30 cellular contexts compared by ENCODE assay signal in the genomic region with DNA sequence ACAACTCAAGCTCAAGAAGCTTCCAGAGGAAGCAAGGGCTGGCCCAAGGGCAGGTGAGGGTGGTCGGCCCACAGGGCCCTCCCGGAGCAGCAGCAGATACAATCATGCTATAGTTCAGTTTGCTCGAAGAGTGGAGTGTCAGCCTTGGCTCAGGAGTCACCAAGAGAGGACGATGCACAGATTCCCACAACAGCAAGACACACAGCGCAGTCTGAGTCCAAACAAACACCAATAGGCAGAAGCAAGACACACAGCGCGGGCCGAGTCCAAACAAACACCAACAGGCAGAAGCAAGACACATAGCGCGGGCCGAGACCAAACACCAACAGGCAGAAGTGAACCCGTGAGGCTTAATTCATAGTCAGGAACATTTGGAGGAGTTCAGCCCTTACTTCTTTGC.
"Had no signal": no experiment of that assay in that cellular context is flagged by ENCODE, and none has a peak within 500 bp of the region (broad histone marks: within the 10 kb centered on the region; RNA-seq: fewer than 3 reads in every experiment).

No MANE protein-coding gene starts in this region.

- H3K4me3 ChIP-seq: heart right ventricle, hepatocyte, left ventricle myocardium inferior, lung, mucosa of descending colon, ovary, prostate gland, skin epidermis, suprapubic skin, thoracic aorta, tibial artery, upper lobe of right lung had no signal

- H3K36me3 ChIP-seq: heart right ventricle, left ventricle myocardium inferior, ovary, prostate gland, suprapubic skin, thoracic aorta, tibial artery, upper lobe of right lung had no signal

- H3K27me3 Mint-ChIP-seq: stimulated activated naive CD8-positive, alpha-beta T cell treated with anti-CD3 and anti-CD28 coated beads, Interleukin-15, Interleukin-2, amounts not matched to agents 100 ng/mL and 50 ng/mL, for 24 hours had no signal

- H3K4me3 Mint-ChIP-seq: naive thymus-derived CD4-positive, alpha-beta T cell; nephron; neural crest cell; stimulated activated effector memory CD8-positive, alpha-beta T cell treated with anti-CD3 and anti-CD28 coated beads, Interleukin-12 subunit alpha, Interleukin-12 subunit beta, amount 100 ng/mL, for 72 hours; stimulated activated naive CD8-positive, alpha-beta T cell treated with anti-CD3 and anti-CD28 coated beads, Interleukin-15, Interleukin-2, amounts not matched to agents 100 ng/mL and 50 ng/mL, for 24 hours had no signal

- H3K79me2 ChIP-seq: hepatocyte had no signal

- H3K27ac Mint-ChIP-seq: naive thymus-derived CD4-positive, alpha-beta T cell; nephron; stimulated activated effector memory CD8-positive, alpha-beta T cell treated with anti-CD3 and anti-CD28 coated beads, Interleukin-12 subunit alpha, Interleukin-12 subunit beta, amount 100 ng/mL, for 72 hours; stimulated activated naive CD8-positive, alpha-beta T cell treated with anti-CD3 and anti-CD28 coated beads, Interleukin-15, Interleukin-2, amounts not matched to agents 100 ng/mL and 50 ng/mL, for 24 hours had no signal

- H3K36me3 Mint-ChIP-seq: naive thymus-derived CD4-positive, alpha-beta T cell; stimulated activated effector memory CD8-positive, alpha-beta T cell treated with anti-CD3 and anti-CD28 coated beads, Interleukin-12 subunit alpha, Interleukin-12 subunit beta, amount 100 ng/mL, for 72 hours had no signal

- H2AFZ ChIP-seq: hepatocyte had no signal

- H3K4me1 Mint-ChIP-seq: naive thymus-derived CD4-positive, alpha-beta T cell; nephron; stimulated activated effector memory CD8-positive, alpha-beta T cell treated with anti-CD3 and anti-CD28 coated beads, Interleukin-12 subunit alpha, Interleukin-12 subunit beta, amount 100 ng/mL, for 72 hours had no signal

- H3K4me2 ChIP-seq: hepatocyte had no signal

- H3K4me1 ChIP-seq: heart right ventricle, left ventricle myocardium inferior, prostate gland, suprapubic skin, tibial artery, upper lobe of right lung had no signal

- H3K27me3 ChIP-seq: hepatocyte, ovary, upper lobe of right lung had no signal

- ATAC-seq: heart right ventricle; mucosa of descending colon; naive thymus-derived CD4-positive, alpha-beta T cell; right cardiac atrium; sciatic nerve; stimulated activated effector memory CD8-positive, alpha-beta T cell treated with anti-CD3 and anti-CD28 coated beads, Interleukin-12 subunit alpha, Interleukin-12 subunit beta, amount 100 ng/mL, for 72 hours; upper lobe of right lung had no signal

- H3K9me3 ChIP-seq: heart right ventricle, left ventricle myocardium inferior, mucosa of descending colon, ovary, prostate gland, suprapubic skin, thoracic aorta, tibial artery, upper lobe of right lung had no signal

- H3K9me3 Mint-ChIP-seq: nephron; neural crest cell; stimulated activated effector memory CD8-positive, alpha-beta T cell treated with anti-CD3 and anti-CD28 coated beads, Interleukin-12 subunit alpha, Interleukin-12 subunit beta, amount 100 ng/mL, for 72 hours; stimulated activated naive CD8-positive, alpha-beta T cell treated with anti-CD3 and anti-CD28 coated beads, Interleukin-15, Interleukin-2, amounts not matched to agents 100 ng/mL and 50 ng/mL, for 24 hours had no signal

- H3K27ac ChIP-seq: heart right ventricle, hepatocyte, left ventricle myocardium inferior, ovary, prostate gland, skin epidermis, suprapubic skin, thoracic aorta, tibial artery, upper lobe of right lung had no signal

- DNase-seq: heart right ventricle; islet precursor cell; left ventricle myocardium inferior; mesendoderm; midbrain; mucosa of descending colon; naive thymus-derived CD4-positive, alpha-beta T cell; nucleus accumbens; ovary; retina; right cardiac atrium; stimulated activated CD4-positive, alpha-beta T cell treated with anti-CD3 and anti-CD28 coated beads, Interleukin-12 subunit alpha, Interleukin-12 subunit beta, amount 100 ng/mL, for 4 hours; stimulated activated CD4-positive, alpha-beta T cell treated with anti-CD3 and anti-CD28 coated beads, Interleukin-15, amount 100 ng/mL, for 24 hours; stimulated activated CD4-positive, alpha-beta T cell treated with anti-CD3 and anti-CD28 coated beads, Interleukin-2, amount 100 ng/mL, for 24 hours; stimulated activated CD4-positive, alpha-beta T cell treated with anti-CD3 and anti-CD28 coated beads, Interleukin-4, amount 100 ng/mL, for 1 hour; stimulated activated naive CD4-positive, alpha-beta T cell; trophoblast cell; upper lobe of right lung had no signal
